1 cellular context compared by ENCODE assay signal in genomic region chr12:124630791-124631313, GRCh38.
TF ChIP-seq lines count a peak whose summit lies in the region.

No MANE protein-coding gene starts in this region.

TF ChIP-seq in K562, 482 proteins besides CTCF, POLR2A, EP300 and RAD21 (continued from another document and continues in another):
- TF ChIP-seq ZNF592 (IDR thresholded peaks at IDR 0.05) (peak; percentile 97), NFXL1 (CRISPR knock-in tag; IDR thresholded peaks at IDR 0.05) (peak; percentile 81; the same call in 1 of the 2 replicates), E2F3 (CRISPR knock-in tag; IDR thresholded peaks at IDR 0.05) (peak; percentile 67; the same call in 1 of the 2 replicates), ZNF239 (CRISPR knock-in tag; IDR thresholded peaks at IDR 0.05) (peak; percentile 58; the same call in 1 of the 2 replicates), JUND (IDR thresholded peaks at IDR 0.05; ENCODE audit: borderline replicate concordance, low read depth, low read length) (no peak), JUND (tag; IDR thresholded peaks at IDR 0.05; ENCODE audit: borderline replicate concordance, low read depth, low read length) (0 out of 3 replicates have a peak, but pooled peaks have one; percentile 28), MAZ (CRISPR knock-in tag; conservative IDR thresholded peaks at IDR 0.05 in 1 of 2, IDR thresholded peaks at IDR 0.05 in 1 of 2) (peak in 1 of 2 experiments; percentile 40; a peak in 1 of 4 replicates), ZNF277 (CRISPR knock-in tag; IDR thresholded peaks at IDR 0.05; ENCODE audit: borderline replicate concordance) (no peak), ZBTB12 (CRISPR knock-in tag; IDR thresholded peaks at IDR 0.05) (peak; percentile 73), UBTF (IDR thresholded peaks at IDR 0.05; ENCODE audit: borderline replicate concordance in 1 of 2, low read depth in 2 of 2, low read length in 2 of 2) (no peak), SIN3A (IDR thresholded peaks at IDR 0.05; ENCODE audit: borderline replicate concordance in 2 of 2, control insufficient read depth in 1 of 2, low read depth in 2 of 2, low read length in 2 of 2) (no peak), CHD4 (IDR thresholded peaks at IDR 0.05; ENCODE audit: insufficient read depth, insufficient replicate concordance, low read depth, low read length, poor library complexity, severe bottlenecking) (no peak), BCL6 (CRISPR knock-in tag; IDR thresholded peaks at IDR 0.05) (peak; percentile 49; the same call in 1 of the 2 replicates), KAT2B (IDR thresholded peaks at IDR 0.05; ENCODE audit: low read depth, low read length) (no peak), ZNF395 (CRISPR knock-in tag; IDR thresholded peaks at IDR 0.05) (peak; percentile 93), ZBTB11 (CRISPR knock-in tag; IDR thresholded peaks at IDR 0.05) (peak in 1 of 3 experiments; percentile 65; a peak in 1 of 6 replicates), ZNF174 (CRISPR knock-in tag; IDR thresholded peaks at IDR 0.05) (no peak), ZBTB1 (CRISPR knock-in tag; IDR thresholded peaks at IDR 0.05; ENCODE audit: borderline replicate concordance, low read depth) (peak; percentile 98), JUN (IDR thresholded peaks at IDR 0.05; ENCODE audit: borderline replicate concordance, low read depth, low read length) (no peak), JUN (CRISPR knock-in tag; IDR thresholded peaks at IDR 0.05; ENCODE audit: borderline replicate concordance) (no peak), HNRNPL (IDR thresholded peaks at IDR 0.05; ENCODE audit: low read depth, low read length) (no peak), DDX20 (tag; IDR thresholded peaks at IDR 0.05; ENCODE audit: low read depth) (0 out of 2 replicates have a peak, but pooled peaks have one; percentile 66), E2F4 (CRISPR knock-in tag; IDR thresholded peaks at IDR 0.05; ENCODE audit: low read depth) (no peak), ZNF41 (CRISPR knock-in tag; conservative IDR thresholded peaks at IDR 0.05) (peak; percentile 80; the same call in 1 of the 2 replicates), ZNF639 (CRISPR knock-in tag; conservative IDR thresholded peaks at IDR 0.05 in 1 of 2, IDR thresholded peaks at IDR 0.05 in 1 of 2) (peak in 1 of 2 experiments; percentile 88; a peak in 2 of 4 replicates), IFI16 (CRISPR knock-in tag; IDR thresholded peaks at IDR 0.05) (peak; percentile 89), RNF2 (IDR thresholded peaks at IDR 0.05) (no peak), TEAD2 (tag; IDR thresholded peaks at IDR 0.05) (0 out of 2 replicates have a peak, but pooled peaks have one; percentile 54), MAFG (tag; conservative IDR thresholded peaks at IDR 0.05) (peak; percentile 37; the same call in 1 of the 2 replicates), TCF7 (IDR thresholded peaks at IDR 0.05; ENCODE audit: borderline replicate concordance) (no peak), FOXA1 (IDR thresholded peaks at IDR 0.05; ENCODE audit: borderline replicate concordance) (no peak), ID3 (CRISPR knock-in tag; IDR thresholded peaks at IDR 0.05) (no peak), ID3 (tag; IDR thresholded peaks at IDR 0.05) (peak; percentile 96), SMAD2 (IDR thresholded peaks at IDR 0.05; ENCODE audit: low read depth, low read length) (no peak)
